Comparison of ENCODE assay signal across 1 cellular context in genomic region chr3:124918524-124918923, GRCh38.
TF ChIP-seq lines count a peak whose summit lies in the region.

No MANE protein-coding gene starts in this region.

TF ChIP-seq in IMR-90, 13 proteins besides CTCF, POLR2A, EP300 and RAD21:
- TF ChIP-seq CHD1 (IDR thresholded peaks at IDR 0.05; ENCODE audit: low read depth, low read length), result no peak
- TF ChIP-seq RFX5 (IDR thresholded peaks at IDR 0.05; ENCODE audit: low read depth, low read length), result no peak
- TF ChIP-seq NFE2L2 (IDR thresholded peaks at IDR 0.05; ENCODE audit: low read depth, low read length), result no peak
